In genomic region chr20:61759286-61760065, GRCh38 we compare ENCODE assay signal across 21 cellular contexts.
DNase-seq lines count a peak whose midpoint lies in the region; ATAC-seq and TF ChIP-seq lines count a peak whose summit lies in the region.
"Had no signal": no experiment of that assay in that cellular context is flagged by ENCODE, and none has a peak within 500 bp of the region (broad histone marks: within the 10 kb centered on the region; RNA-seq: fewer than 3 reads in every experiment).

No MANE protein-coding gene starts in this region.

- peak; percentile 5 for DNase-seq in activated CD8-positive, alpha-beta memory T cell treated with anti-CD3 and anti-CD28 coated beads, Interleukin-2, amount 50 U/mL, for 4 hours
- DNase-seq in activated CD8-positive, alpha-beta memory T cell treated with anti-CD3 and anti-CD28 coated beads for 24 hours = no peak
- DNase-seq in left lung (peak; percentile 19 to 50), sigmoid colon (peak; percentile 48), aorta (peak; percentile 22 to 23)
- DNase-seq in activated CD8-positive, alpha-beta T cell treated with anti-CD3 and anti-CD28 coated beads for 36 hours = no peak
- DNase-seq: CD4-positive, CD25-positive, alpha-beta regulatory T cell; DMS153; GDM1; IMR-90; NCI-H1417; NCI-H187; NCI-H226; NCI-H524 treated with DMSO at 0.1 percent for 48 hours; SIG-M5 had no signal

- intact Hi-C loops in left lung (cut with DNase I) (no loop called here), sigmoid colon (cut with DNase I) (no loop called here), aorta (cut with DNase I) (no loop called here)
- intact Hi-C loops in activated CD8-positive, alpha-beta T cell treated with anti-CD3 and anti-CD28 coated beads for 36 hours (cut with micrococcal nuclease) = no loop called here

- H3K4me3 Mint-ChIP-seq in activated CD8-positive, alpha-beta T cell treated with anti-CD3 and anti-CD28 coated beads for 36 hours = no peak overlapping the region
- H3K4me3 Mint-ChIP-seq: B cell; CD4-positive, CD25-positive, alpha-beta regulatory T cell had no signal

- H3K4me1 ChIP-seq in left lung (no peaks in the 10 kb centered on the region), sigmoid colon (no peaks in the 10 kb centered on the region), aorta (ENCODE audit: control insufficient read depth in 1 of 2, insufficient read depth in 2 of 2, low read length in 2 of 2) (no peaks in the 10 kb centered on the region)
- H3K4me1 ChIP-seq: Caco-2, HAP-1 had no signal

- no peak overlapping the region for H3K27ac Mint-ChIP-seq in activated CD8-positive, alpha-beta T cell treated with anti-CD3 and anti-CD28 coated beads for 36 hours
- H3K27ac Mint-ChIP-seq: B cell; CD4-positive, CD25-positive, alpha-beta regulatory T cell had no signal

- no peaks in the 10 kb centered on the region for H3K36me3 ChIP-seq in left lung
- H3K36me3 ChIP-seq in sigmoid colon = no peaks in the 10 kb centered on the region
- H3K36me3 ChIP-seq in aorta (ENCODE audit: control insufficient read depth in 1 of 2, insufficient read depth in 2 of 2, low read length in 1 of 2) = no peaks in the 10 kb centered on the region
- H3K36me3 ChIP-seq: HAP-1 had no signal

- no peak for ATAC-seq in left lung
- no peak for ATAC-seq in aorta (ENCODE audit: low FRiP score)
- no peak for ATAC-seq in GM18870 (IDR thresholded peaks at IDR 0.05; ENCODE audit: unreplicated experiment)
- no peak for ATAC-seq in HG03045 (IDR thresholded peaks at IDR 0.05; ENCODE audit: unreplicated experiment)
- ATAC-seq in activated CD8-positive, alpha-beta T cell treated with anti-CD3 and anti-CD28 coated beads for 36 hours = no peak

- POLR2A ChIA-PET in activated CD8-positive, alpha-beta T cell treated with anti-CD3 and anti-CD28 coated beads for 36 hours (lab: Charles Lee) = no interaction called here

- H3K27me3 ChIP-seq in left lung = peaks cover 0 to 52% of the 10 kb centered on the region in 2 donors
- H3K27me3 ChIP-seq in sigmoid colon = peaks cover 0 to 35% (median 0%) of the 10 kb centered on the region in 3 donors
- no peaks in the 10 kb centered on the region for H3K27me3 ChIP-seq in aorta (ENCODE audit: control insufficient read depth in 1 of 2, insufficient read depth in 2 of 2, low read length in 1 of 2)

- H3K9me3 Mint-ChIP-seq in activated CD8-positive, alpha-beta T cell treated with anti-CD3 and anti-CD28 coated beads for 36 hours = no peaks in the 10 kb centered on the region
- H3K9me3 Mint-ChIP-seq: CD4-positive, CD25-positive, alpha-beta regulatory T cell had no signal

- WGBS in sigmoid colon, 2 donors = 84 to 87% methylated on average over 22 of the region's 22 CpGs
- 82 to 84% methylated on average over 22 of the region's 22 CpGs for WGBS in aorta, 2 donors

- no peaks in the 10 kb centered on the region for H3K4me1 Mint-ChIP-seq in activated CD8-positive, alpha-beta T cell treated with anti-CD3 and anti-CD28 coated beads for 36 hours (ENCODE audit: low read depth)
- H3K4me1 Mint-ChIP-seq: B cell; CD4-positive, CD25-positive, alpha-beta regulatory T cell had no signal

- CTCF ChIA-PET in activated CD8-positive, alpha-beta T cell treated with anti-CD3 and anti-CD28 coated beads for 36 hours (lab: Charles Lee) = no interaction called here

- no peaks in the 10 kb centered on the region for H3K36me3 Mint-ChIP-seq in activated CD8-positive, alpha-beta T cell treated with anti-CD3 and anti-CD28 coated beads for 36 hours (ENCODE audit: low read depth)
- H3K36me3 Mint-ChIP-seq: CD4-positive, CD25-positive, alpha-beta regulatory T cell had no signal

- TF ChIP-seq CTCF in left lung (IDR thresholded peaks at IDR 0.05) (no peak), sigmoid colon (IDR thresholded peaks at IDR 0.05) (no peak)
- TF ChIP-seq CTCF in activated CD8-positive, alpha-beta T cell treated with anti-CD3 and anti-CD28 coated beads for 36 hours (IDR thresholded peaks at IDR 0.05) = no peak

- H3K27ac ChIP-seq in left lung = no peak overlapping the region
- no peak overlapping the region for H3K27ac ChIP-seq in sigmoid colon
- H3K27ac ChIP-seq in aorta (ENCODE audit: low read depth in 1 of 2, low read length in 2 of 2) = no peak overlapping the region
- H3K27ac ChIP-seq: 22Rv1 had no signal

- H3K27me3 Mint-ChIP-seq in activated CD8-positive, alpha-beta T cell treated with anti-CD3 and anti-CD28 coated beads for 36 hours = no peaks in the 10 kb centered on the region
- H3K27me3 Mint-ChIP-seq: B cell; CD4-positive, CD25-positive, alpha-beta regulatory T cell had no signal

- no peak for TF ChIP-seq POLR2A in sigmoid colon (IDR thresholded peaks at IDR 0.05)

- no peak for TF ChIP-seq EP300 in sigmoid colon (IDR thresholded peaks at IDR 0.05)

- H3K4me3 ChIP-seq in left lung (no peak overlapping the region), sigmoid colon (no peak overlapping the region), aorta (ENCODE audit: low read length in 2 of 2) (no peak overlapping the region)
- H3K4me3 ChIP-seq: HAP-1 had no signal

- H3K9me3 ChIP-seq in left lung (peaks cover 0 to 2% of the 10 kb centered on the region in 2 donors), sigmoid colon (no peaks in the 10 kb centered on the region), aorta (ENCODE audit: control insufficient read depth, low read length) (no peaks in the 10 kb centered on the region)
- H3K9me3 ChIP-seq: Caco-2, HAP-1 had no signal

Comparison
In these comparisons a context has a peak if more than half of its experiments do, and no peak if none do; other contexts are left out.
1. DNase-seq: peak in activated CD8-positive, alpha-beta memory T cell treated with anti-CD3 and anti-CD28 coated beads, Interleukin-2, amount 50 U/mL, for 4 hours (single experiment), left lung (2 of 2), sigmoid colon (single experiment) and aorta (2 of 2); none in activated CD8-positive, alpha-beta memory T cell treated with anti-CD3 and anti-CD28 coated beads for 24 hours (single experiment) and activated CD8-positive, alpha-beta T cell treated with anti-CD3 and anti-CD28 coated beads for 36 hours (single experiment).